ENCODE assay signal across 8 cellular contexts in genomic region chr5:147453901-147454814, GRCh38. TPM values are rescaled to one million over a fixed set of nuclear protein-coding genes. Genes with fewer than 3 reads are reported as not detected.
DNase-seq lines count a peak whose midpoint lies in the region; ATAC-seq lines count a peak whose summit lies in the region.

No MANE protein-coding gene starts in this region.

- ATAC-seq in GM18868 (IDR thresholded peaks at IDR 0.05; ENCODE audit: unreplicated experiment) (peak; percentile 89), HG03108 (IDR thresholded peaks at IDR 0.05; ENCODE audit: unreplicated experiment) (peak; percentile 71)

- DNase-seq in ACHN: peak; percentile 77
- DNase-seq in NCI-H2196 (lab: John Stamatoyannopoulos, UW; ENCODE audit: unreplicated experiment): peak; percentile 93
- peak; percentile 38 to 60 for DNase-seq in activated CD4-positive, alpha-beta T cell treated with anti-CD3 and anti-CD28 coated beads for 24 hours (ENCODE audit: low read depth in 2 of 2)
- DNase-seq in cerebellum (ENCODE audit: low spot score): peak; percentile 69
- peak; percentile 84 for DNase-seq in kidney tubule cell (ENCODE audit: low spot score)
- peak; percentile 84 for DNase-seq in stimulated activated CD4-positive, alpha-beta T cell treated with anti-CD3 and anti-CD28 coated beads, Interleukin-15, amount 100 ng/mL, for 24 hours

- in situ Hi-C loops in ACHN (cut with HindIII; ENCODE audit: low pct_ligation_motif_present, low pct_unique_long_range_greater_than_20kb, low sequenced_read_pairs): loop anchor here (25.0 kb wide), 1 partner anchor 108 kb away; no protein-coding TSS in a partner anchor

RNA-seq across cellular contexts. Expression of gene DPYSL3, which starts 55.7 kb away (rescaled TPM):
- 497 TPM for total RNA-seq in cerebellum

Comparison
In these comparisons a context has a peak if more than half of its experiments do, and no peak if none do; other contexts are left out.
1. Peak in every context shown above with its lines: DNase-seq and ATAC-seq.